ENCODE assay signal across 5 cellular contexts in the genomic region with DNA sequence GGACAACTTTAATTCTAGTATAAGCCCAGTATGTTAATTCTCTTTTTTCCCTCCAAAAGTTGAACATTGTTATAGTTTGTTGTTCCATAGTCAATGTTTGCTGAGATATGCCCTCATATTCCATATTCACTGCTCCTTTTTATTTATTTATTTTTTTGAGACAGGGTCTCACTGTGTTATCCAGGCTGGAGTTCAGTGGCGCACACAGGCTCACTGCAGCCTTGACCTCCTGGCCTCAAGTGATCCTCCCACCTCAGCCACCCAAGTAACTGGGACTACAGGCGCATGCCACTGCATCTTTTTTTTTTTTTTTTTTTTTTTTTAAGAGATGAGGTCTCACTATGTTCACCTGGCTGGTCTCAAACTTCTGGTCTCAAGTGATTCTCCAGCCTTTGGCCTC.
"Had no signal": no experiment of that assay in that cellular context is flagged by ENCODE, and none has a peak within 500 bp of the region (broad histone marks: within the 10 kb centered on the region; RNA-seq: fewer than 3 reads in every experiment).

No MANE protein-coding gene starts in this region.

- H3K4me3 ChIP-seq: K562 had no signal

- H3K36me3 Mint-ChIP-seq: IgD-negative memory B cell had no signal

- DNase-seq: KBM-7, KG1 had no signal

- H3K27ac Mint-ChIP-seq: IgD-negative memory B cell had no signal

- FAIRE-seq: HTR-8/SVneo, K562 had no signal

- H3K4me3 Mint-ChIP-seq: IgD-negative memory B cell had no signal
